ENCODE assay signal across 1 cellular context in the genomic region with DNA sequence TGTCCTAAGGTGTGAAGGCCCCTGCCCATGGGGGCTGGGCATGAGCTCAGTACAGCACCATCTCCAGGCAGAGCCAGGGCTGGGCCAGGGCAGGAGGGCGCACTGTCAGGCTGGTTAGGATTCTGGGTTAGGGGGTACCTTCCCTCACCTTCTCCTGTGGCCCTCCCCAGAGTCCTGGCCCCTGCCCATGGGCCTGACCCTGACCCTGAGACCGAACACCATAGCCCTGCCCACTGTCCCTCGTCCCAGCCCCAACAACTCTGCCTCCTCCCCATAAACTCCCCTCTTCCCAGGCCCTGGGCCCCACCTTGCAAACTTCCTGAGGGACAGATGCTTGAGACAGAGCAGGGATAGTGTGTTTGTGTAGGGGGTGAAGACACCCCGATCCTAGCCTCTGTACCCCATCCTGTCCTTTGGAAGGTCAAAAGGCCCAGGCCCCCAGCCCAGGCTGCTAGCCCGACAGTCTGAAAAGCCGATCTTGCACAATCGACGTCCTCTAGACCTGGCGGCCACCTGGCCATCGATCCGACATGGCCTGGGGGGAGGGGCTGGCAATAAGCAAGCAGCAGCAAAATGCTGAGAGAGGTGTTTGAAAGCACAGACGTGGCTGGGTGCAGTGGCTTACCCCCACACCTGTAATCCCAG.
TF ChIP-seq lines count a peak whose summit lies in the region.

No MANE protein-coding gene starts in this region.

TF ChIP-seq in HepG2, 621 proteins besides CTCF, POLR2A, EP300 and RAD21 (continued from another document and continues in another):
- TF ChIP-seq, protein P1, sequence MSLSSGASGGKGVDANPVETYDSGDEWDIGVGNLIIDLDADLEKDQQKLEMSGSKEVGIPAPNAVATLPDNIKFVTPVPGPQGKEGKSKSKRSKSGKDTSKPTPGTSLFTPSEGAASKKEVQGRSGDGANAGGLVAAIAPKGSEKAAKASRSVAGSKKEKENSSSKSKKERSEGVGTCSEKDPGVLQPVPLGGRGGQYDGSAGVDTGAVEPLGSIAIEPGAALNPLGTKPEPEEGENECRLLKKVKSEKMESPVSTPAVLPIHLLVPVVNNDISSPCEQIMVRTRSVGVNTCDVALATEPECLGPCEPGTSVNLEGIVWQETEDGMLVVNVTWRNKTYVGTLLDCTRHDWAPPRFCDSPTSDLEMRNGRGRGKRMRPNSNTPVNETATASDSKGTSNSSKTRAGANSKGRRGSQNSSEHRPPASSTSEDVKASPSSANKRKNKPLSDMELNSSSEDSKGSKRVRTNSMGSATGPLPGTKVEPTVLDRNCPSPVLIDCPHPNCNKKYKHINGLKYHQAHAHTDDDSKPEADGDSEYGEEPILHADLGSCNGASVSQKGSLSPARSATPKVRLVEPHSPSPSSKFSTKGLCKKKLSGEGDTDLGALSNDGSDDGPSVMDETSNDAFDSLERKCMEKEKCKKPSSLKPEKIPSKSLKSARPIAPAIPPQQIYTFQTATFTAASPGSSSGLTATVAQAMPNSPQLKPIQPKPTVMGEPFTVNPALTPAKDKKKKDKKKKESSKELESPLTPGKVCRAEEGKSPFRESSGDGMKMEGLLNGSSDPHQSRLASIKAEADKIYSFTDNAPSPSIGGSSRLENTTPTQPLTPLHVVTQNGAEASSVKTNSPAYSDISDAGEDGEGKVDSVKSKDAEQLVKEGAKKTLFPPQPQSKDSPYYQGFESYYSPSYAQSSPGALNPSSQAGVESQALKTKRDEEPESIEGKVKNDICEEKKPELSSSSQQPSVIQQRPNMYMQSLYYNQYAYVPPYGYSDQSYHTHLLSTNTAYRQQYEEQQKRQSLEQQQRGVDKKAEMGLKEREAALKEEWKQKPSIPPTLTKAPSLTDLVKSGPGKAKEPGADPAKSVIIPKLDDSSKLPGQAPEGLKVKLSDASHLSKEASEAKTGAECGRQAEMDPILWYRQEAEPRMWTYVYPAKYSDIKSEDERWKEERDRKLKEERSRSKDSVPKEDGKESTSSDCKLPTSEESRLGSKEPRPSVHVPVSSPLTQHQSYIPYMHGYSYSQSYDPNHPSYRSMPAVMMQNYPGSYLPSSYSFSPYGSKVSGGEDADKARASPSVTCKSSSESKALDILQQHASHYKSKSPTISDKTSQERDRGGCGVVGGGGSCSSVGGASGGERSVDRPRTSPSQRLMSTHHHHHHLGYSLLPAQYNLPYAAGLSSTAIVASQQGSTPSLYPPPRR (CRISPR knock-in tag; IDR thresholded peaks at IDR 0.05; ENCODE audit: borderline replicate concordance), result peak; percentile 59
- TF ChIP-seq, protein P2, sequence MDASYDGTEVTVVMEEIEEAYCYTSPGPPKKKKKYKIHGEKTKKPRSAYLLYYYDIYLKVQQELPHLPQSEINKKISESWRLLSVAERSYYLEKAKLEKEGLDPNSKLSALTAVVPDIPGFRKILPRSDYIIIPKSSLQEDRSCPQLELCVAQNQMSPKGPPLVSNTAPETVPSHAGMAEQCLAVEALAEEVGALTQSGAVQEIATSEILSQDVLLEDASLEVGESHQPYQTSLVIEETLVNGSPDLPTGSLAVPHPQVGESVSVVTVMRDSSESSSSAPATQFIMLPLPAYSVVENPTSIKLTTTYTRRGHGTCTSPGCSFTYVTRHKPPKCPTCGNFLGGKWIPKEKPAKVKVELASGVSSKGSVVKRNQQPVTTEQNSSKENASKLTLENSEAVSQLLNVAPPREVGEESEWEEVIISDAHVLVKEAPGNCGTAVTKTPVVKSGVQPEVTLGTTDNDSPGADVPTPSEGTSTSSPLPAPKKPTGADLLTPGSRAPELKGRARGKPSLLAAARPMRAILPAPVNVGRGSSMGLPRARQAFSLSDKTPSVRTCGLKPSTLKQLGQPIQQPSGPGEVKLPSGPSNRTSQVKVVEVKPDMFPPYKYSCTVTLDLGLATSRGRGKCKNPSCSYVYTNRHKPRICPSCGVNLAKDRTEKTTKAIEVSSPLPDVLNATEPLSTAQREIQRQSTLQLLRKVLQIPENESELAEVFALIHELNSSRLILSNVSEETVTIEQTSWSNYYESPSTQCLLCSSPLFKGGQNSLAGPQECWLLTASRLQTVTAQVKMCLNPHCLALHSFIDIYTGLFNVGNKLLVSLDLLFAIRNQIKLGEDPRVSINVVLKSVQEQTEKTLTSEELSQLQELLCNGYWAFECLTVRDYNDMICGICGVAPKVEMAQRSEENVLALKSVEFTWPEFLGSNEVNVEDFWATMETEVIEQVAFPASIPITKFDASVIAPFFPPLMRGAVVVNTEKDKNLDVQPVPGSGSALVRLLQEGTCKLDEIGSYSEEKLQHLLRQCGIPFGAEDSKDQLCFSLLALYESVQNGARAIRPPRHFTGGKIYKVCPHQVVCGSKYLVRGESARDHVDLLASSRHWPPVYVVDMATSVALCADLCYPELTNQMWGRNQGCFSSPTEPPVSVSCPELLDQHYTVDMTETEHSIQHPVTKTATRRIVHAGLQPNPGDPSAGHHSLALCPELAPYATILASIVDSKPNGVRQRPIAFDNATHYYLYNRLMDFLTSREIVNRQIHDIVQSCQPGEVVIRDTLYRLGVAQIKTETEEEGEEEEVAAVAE (CRISPR knock-in tag; IDR thresholded peaks at IDR 0.05; ENCODE audit: borderline replicate concordance), result no peak
- TF ChIP-seq KAT2B (IDR thresholded peaks at IDR 0.05; ENCODE audit: borderline replicate concordance, low read depth, low read length) (peak; percentile 62; the same call in 1 of the 2 replicates), ZNF567 (CRISPR knock-in tag; IDR thresholded peaks at IDR 0.05; ENCODE audit: borderline replicate concordance) (no peak), EEA1 (CRISPR knock-in tag; IDR thresholded peaks at IDR 0.05; ENCODE audit: borderline replicate concordance) (no peak), SALL2 (CRISPR knock-in tag; IDR thresholded peaks at IDR 0.05) (no peak), HNRNPL (IDR thresholded peaks at IDR 0.05; ENCODE audit: low read depth, low read length) (0 out of 2 replicates have a peak, but pooled peaks have one; percentile 7), ZNF572 (CRISPR knock-in tag; IDR thresholded peaks at IDR 0.05) (peak; percentile 38; the same call in 1 of the 2 replicates), HOXA5 (CRISPR knock-in tag; IDR thresholded peaks at IDR 0.05) (no peak), ZNF230 (CRISPR knock-in tag; IDR thresholded peaks at IDR 0.05) (no peak), HDAC2 (CRISPR knock-in tag; IDR thresholded peaks at IDR 0.05) (peak; percentile 63), ATF7 (IDR thresholded peaks at IDR 0.05) (no peak), ATF7 (CRISPR knock-in tag; IDR thresholded peaks at IDR 0.05) (0 out of 2 replicates have a peak, but pooled peaks have one; percentile 36), KMT2A (CRISPR knock-in tag; IDR thresholded peaks at IDR 0.05) (0 out of 2 replicates have a peak, but pooled peaks have one; percentile 23), ZNF550 (CRISPR knock-in tag; IDR thresholded peaks at IDR 0.05; ENCODE audit: borderline replicate concordance) (no peak), ZNF746 (CRISPR knock-in tag; IDR thresholded peaks at IDR 0.05) (peak; percentile 69; the same call in 1 of the 2 replicates), ZKSCAN8 (CRISPR knock-in tag; IDR thresholded peaks at IDR 0.05; ENCODE audit: borderline replicate concordance) (no peak), ZNF333 (CRISPR knock-in tag; IDR thresholded peaks at IDR 0.05; ENCODE audit: borderline replicate concordance) (no peak), GATAD2A (CRISPR knock-in tag; IDR thresholded peaks at IDR 0.05) (peak; percentile 90), KDM5B (CRISPR knock-in tag; IDR thresholded peaks at IDR 0.05; ENCODE audit: borderline replicate concordance) (peak; percentile 52; the same call in 1 of the 2 replicates), KDM6A (CRISPR knock-in tag; IDR thresholded peaks at IDR 0.05; ENCODE audit: low read depth) (peak; percentile 30; the same call in 1 of the 2 replicates), RORA (CRISPR knock-in tag; IDR thresholded peaks at IDR 0.05) (no peak), RFX5 (IDR thresholded peaks at IDR 0.05; ENCODE audit: low read depth, low read length) (no peak), ZNF430 (CRISPR knock-in tag; IDR thresholded peaks at IDR 0.05) (peak; percentile 49; the same call in 1 of the 2 replicates), ZNF484 (CRISPR knock-in tag; IDR thresholded peaks at IDR 0.05; ENCODE audit: borderline replicate concordance, low read depth) (no peak), CAMTA2 (CRISPR knock-in tag; IDR thresholded peaks at IDR 0.05; ENCODE audit: borderline replicate concordance) (no peak), DPF2 (CRISPR knock-in tag; IDR thresholded peaks at IDR 0.05; ENCODE audit: borderline replicate concordance, low read depth) (peak; percentile 76; the same call in 1 of the 2 replicates), MAZ (IDR thresholded peaks at IDR 0.05; ENCODE audit: borderline replicate concordance, low read depth, low read length) (no peak), MAZ (CRISPR knock-in tag; IDR thresholded peaks at IDR 0.05; ENCODE audit: low read depth) (0 out of 2 replicates have a peak, but pooled peaks have one; percentile 34), ZNF589 (CRISPR knock-in tag; conservative IDR thresholded peaks at IDR 0.05) (no peak), FOXO1 (CRISPR knock-in tag; IDR thresholded peaks at IDR 0.05) (0 out of 2 replicates have a peak, but pooled peaks have one; percentile 48), PCBP2 (optimal IDR thresholded peaks at IDR 0.05; ENCODE audit: low read depth, low read length, poor library complexity, severe bottlenecking) (no peak), ZNF749 (CRISPR knock-in tag; IDR thresholded peaks at IDR 0.05; ENCODE audit: borderline replicate concordance) (no peak), PLRG1 (conservative IDR thresholded peaks at IDR 0.05) (no peak)
- TF ChIP-seq, protein P3, sequence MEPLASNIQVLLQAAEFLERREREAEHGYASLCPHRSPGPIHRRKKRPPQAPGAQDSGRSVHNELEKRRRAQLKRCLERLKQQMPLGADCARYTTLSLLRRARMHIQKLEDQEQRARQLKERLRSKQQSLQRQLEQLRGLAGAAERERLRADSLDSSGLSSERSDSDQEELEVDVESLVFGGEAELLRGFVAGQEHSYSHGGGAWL (CRISPR knock-in tag; IDR thresholded peaks at IDR 0.05), result no peak
- TF ChIP-seq, protein P4, sequence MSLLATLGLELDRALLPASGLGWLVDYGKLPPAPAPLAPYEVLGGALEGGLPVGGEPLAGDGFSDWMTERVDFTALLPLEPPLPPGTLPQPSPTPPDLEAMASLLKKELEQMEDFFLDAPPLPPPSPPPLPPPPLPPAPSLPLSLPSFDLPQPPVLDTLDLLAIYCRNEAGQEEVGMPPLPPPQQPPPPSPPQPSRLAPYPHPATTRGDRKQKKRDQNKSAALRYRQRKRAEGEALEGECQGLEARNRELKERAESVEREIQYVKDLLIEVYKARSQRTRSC (CRISPR knock-in tag; IDR thresholded peaks at IDR 0.05; ENCODE audit: low read depth), result no peak; the same call in 1 of the 2 replicates
- TF ChIP-seq, protein P5, sequence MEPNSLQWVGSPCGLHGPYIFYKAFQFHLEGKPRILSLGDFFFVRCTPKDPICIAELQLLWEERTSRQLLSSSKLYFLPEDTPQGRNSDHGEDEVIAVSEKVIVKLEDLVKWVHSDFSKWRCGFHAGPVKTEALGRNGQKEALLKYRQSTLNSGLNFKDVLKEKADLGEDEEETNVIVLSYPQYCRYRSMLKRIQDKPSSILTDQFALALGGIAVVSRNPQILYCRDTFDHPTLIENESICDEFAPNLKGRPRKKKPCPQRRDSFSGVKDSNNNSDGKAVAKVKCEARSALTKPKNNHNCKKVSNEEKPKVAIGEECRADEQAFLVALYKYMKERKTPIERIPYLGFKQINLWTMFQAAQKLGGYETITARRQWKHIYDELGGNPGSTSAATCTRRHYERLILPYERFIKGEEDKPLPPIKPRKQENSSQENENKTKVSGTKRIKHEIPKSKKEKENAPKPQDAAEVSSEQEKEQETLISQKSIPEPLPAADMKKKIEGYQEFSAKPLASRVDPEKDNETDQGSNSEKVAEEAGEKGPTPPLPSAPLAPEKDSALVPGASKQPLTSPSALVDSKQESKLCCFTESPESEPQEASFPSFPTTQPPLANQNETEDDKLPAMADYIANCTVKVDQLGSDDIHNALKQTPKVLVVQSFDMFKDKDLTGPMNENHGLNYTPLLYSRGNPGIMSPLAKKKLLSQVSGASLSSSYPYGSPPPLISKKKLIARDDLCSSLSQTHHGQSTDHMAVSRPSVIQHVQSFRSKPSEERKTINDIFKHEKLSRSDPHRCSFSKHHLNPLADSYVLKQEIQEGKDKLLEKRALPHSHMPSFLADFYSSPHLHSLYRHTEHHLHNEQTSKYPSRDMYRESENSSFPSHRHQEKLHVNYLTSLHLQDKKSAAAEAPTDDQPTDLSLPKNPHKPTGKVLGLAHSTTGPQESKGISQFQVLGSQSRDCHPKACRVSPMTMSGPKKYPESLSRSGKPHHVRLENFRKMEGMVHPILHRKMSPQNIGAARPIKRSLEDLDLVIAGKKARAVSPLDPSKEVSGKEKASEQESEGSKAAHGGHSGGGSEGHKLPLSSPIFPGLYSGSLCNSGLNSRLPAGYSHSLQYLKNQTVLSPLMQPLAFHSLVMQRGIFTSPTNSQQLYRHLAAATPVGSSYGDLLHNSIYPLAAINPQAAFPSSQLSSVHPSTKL (CRISPR knock-in tag; IDR thresholded peaks at IDR 0.05), result peak; percentile 67
- TF ChIP-seq, protein P6, sequence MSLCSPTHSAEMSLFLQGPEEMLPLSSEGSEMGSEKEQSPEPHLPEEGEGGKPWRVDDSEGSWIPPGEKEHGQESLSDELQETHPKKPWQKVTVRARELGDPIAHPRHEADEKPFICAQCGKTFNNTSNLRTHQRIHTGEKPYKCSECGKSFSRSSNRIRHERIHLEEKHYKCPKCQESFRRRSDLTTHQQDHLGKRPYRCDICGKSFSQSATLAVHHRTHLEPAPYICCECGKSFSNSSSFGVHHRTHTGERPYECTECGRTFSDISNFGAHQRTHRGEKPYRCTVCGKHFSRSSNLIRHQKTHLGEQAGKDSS (CRISPR knock-in tag; IDR thresholded peaks at IDR 0.05; ENCODE audit: borderline replicate concordance, low read depth), result peak; percentile 20; the same call in 1 of the 2 replicates
- TF ChIP-seq, protein P7, sequence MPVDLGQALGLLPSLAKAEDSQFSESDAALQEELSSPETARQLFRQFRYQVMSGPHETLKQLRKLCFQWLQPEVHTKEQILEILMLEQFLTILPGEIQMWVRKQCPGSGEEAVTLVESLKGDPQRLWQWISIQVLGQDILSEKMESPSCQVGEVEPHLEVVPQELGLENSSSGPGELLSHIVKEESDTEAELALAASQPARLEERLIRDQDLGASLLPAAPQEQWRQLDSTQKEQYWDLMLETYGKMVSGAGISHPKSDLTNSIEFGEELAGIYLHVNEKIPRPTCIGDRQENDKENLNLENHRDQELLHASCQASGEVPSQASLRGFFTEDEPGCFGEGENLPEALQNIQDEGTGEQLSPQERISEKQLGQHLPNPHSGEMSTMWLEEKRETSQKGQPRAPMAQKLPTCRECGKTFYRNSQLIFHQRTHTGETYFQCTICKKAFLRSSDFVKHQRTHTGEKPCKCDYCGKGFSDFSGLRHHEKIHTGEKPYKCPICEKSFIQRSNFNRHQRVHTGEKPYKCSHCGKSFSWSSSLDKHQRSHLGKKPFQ (CRISPR knock-in tag; IDR thresholded peaks at IDR 0.05; ENCODE audit: insufficient replicate concordance), result no peak
- TF ChIP-seq, protein P8, sequence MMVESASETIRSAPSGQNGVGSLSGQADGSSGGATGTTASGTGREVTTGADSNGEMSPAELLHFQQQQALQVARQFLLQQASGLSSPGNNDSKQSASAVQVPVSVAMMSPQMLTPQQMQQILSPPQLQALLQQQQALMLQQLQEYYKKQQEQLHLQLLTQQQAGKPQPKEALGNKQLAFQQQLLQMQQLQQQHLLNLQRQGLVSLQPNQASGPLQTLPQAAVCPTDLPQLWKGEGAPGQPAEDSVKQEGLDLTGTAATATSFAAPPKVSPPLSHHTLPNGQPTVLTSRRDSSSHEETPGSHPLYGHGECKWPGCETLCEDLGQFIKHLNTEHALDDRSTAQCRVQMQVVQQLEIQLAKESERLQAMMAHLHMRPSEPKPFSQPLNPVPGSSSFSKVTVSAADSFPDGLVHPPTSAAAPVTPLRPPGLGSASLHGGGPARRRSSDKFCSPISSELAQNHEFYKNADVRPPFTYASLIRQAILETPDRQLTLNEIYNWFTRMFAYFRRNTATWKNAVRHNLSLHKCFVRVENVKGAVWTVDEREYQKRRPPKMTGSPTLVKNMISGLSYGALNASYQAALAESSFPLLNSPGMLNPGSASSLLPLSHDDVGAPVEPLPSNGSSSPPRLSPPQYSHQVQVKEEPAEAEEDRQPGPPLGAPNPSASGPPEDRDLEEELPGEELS (CRISPR knock-in tag; IDR thresholded peaks at IDR 0.05), result peak; percentile 63; the same call in 1 of the 2 replicates
